Comparison of ENCODE assay signal across 7 cellular contexts in the genomic region with DNA sequence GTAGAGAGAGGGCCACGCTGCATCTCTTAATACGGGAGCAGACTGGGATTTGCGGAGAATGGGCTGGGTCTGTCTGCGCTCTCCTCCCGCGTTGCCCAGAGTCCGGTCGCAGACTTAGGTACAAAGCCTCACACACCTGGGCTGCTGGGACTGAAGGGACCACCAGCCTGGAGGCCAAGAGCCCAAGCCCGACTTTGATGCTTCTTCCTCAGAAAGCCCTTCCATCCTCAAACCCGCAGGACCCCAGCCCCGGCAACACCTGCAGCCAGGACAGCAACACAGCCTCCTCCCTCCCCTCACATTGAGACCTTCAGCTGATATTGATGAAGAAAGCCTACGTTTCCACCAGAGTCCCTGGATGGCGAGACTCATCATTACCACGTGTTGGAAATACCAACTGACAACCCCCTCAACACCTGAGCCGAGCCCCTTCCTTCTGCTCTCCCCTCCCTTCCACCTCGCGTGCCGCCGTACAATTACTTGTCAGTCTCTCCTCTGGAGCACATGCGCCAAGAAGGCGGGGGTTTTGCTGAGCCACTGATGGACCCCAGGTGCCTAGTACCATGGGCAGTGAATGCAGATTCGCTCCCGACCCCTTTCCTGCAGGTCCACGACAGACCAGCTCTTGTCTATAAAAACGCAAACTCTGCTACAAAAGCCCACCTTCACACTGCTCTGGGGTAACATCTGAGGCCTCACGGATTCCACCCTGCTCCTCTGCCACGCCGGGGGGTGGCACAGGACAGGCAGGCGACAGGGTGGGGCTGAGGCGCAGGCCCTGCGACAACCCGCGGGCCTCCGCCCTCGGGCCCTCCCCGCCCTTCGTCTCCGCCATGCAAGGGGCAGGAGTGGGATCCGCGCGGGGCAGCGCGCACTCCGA. TPM values are rescaled to one million over a fixed set of nuclear protein-coding genes. Genes with fewer than 3 reads are reported as not detected.
A peak's percentile ranks its signal among the peaks of the same experiment; 100 is the strongest.
DNase-seq lines count a peak whose midpoint lies in the region; ATAC-seq, FAIRE-seq and TF ChIP-seq lines count a peak whose summit lies in the region.

No MANE protein-coding gene starts in this region.

- H3K4me3 ChIP-seq in OCI-LY3 (ENCODE audit: low read length) = peak overlapping the region; percentile 98
- peak overlapping the region; percentile 77 to 97 (median 83) for H3K4me3 ChIP-seq in endothelial cell of umbilical vein (replicated peaks in 1 of 3; ENCODE audit: insufficient read depth in 1 of 3, low read depth in 1 of 3, low read length in 3 of 3)
- peak overlapping the region; percentile 92 for H3K4me3 ChIP-seq in parathyroid adenoma (ENCODE audit: low read depth, low read length)

- no peak for TF ChIP-seq POLR2A in endothelial cell of umbilical vein (IDR thresholded peaks at IDR 0.05; ENCODE audit: low read depth, low read length)

- ATAC-seq in GM21526 (IDR thresholded peaks at IDR 0.05; ENCODE audit: low FRiP score, unreplicated experiment) (peak; percentile 10), HG02840 (IDR thresholded peaks at IDR 0.05; ENCODE audit: low FRiP score, unreplicated experiment) (no peak)

- H3K27ac ChIP-seq in OCI-LY3 (ENCODE audit: low read length) (no peak overlapping the region), endothelial cell of umbilical vein (ENCODE audit: insufficient read depth, low read depth, low read length) (peak overlapping the region; percentile 48), parathyroid adenoma (no peak overlapping the region)

- no peaks in the 10 kb centered on the region for H3K9me1 ChIP-seq in endothelial cell of umbilical vein (replicated peaks; ENCODE audit: control insufficient read depth, extremely low read depth, insufficient read depth, low read length)

- no TSS peak for BruUV-seq in endothelial cell of umbilical vein (replicated peaks; lab: Mats Ljungman, UMichigan)

- H4K20me1 ChIP-seq in OCI-LY3 (ENCODE audit: insufficient read depth, low read length) = 0 out of 2 replicates have a peak, but pooled peaks cover 3% of the 10 kb centered on the region
- no peaks in the 10 kb centered on the region for H4K20me1 ChIP-seq in endothelial cell of umbilical vein (replicated peaks; ENCODE audit: control insufficient read depth, extremely low read depth, insufficient read depth, low read length)

- peaks cover 13% of the 10 kb centered on the region for H3K4me1 ChIP-seq in OCI-LY3 (ENCODE audit: low read length)
- peaks cover 10% of the 10 kb centered on the region for H3K4me1 ChIP-seq in endothelial cell of umbilical vein (ENCODE audit: control insufficient read depth, extremely low read depth, insufficient read depth, low read length)
- no peaks in the 10 kb centered on the region for H3K4me1 ChIP-seq in parathyroid adenoma

- CTCF ChIA-PET in endothelial cell of umbilical vein (lab: Charles Lee) = interaction anchor here (0.9 to 4.7 kb wide), 4 partner anchors 16 to 510 kb away, joined by 3 to 27 read pairs (median 7); a partner anchor contains a TSS

- H3K27me3 ChIP-seq in OCI-LY3 (ENCODE audit: low read depth, low read length) = no peaks in the 10 kb centered on the region
- H3K27me3 ChIP-seq in endothelial cell of umbilical vein (ENCODE audit: control insufficient read depth in 2 of 2, insufficient read depth in 2 of 2, low read length in 2 of 2) = no peaks in the 10 kb centered on the region
- no peaks in the 10 kb centered on the region for H3K27me3 ChIP-seq in parathyroid adenoma (ENCODE audit: control insufficient read depth, insufficient read depth, low read length)

- H3K4me2 ChIP-seq in OCI-LY3 (ENCODE audit: low read length) = peak overlapping the region; percentile 98
- peak overlapping the region; percentile 76 for H3K4me2 ChIP-seq in endothelial cell of umbilical vein (ENCODE audit: insufficient read depth, low read length)
- peak overlapping the region; percentile 92 for H3K4me2 ChIP-seq in parathyroid adenoma (ENCODE audit: low read length)

- dilution Hi-C loops in endothelial cell of umbilical vein (cut with MboI; ENCODE audit: extremely low pct_ligation_motif_present, low sequenced_read_pairs) = no loop called here

- POLR2A ChIA-PET in endothelial cell of umbilical vein (lab: Charles Lee) = no interaction called here

- no peaks in the 10 kb centered on the region for H3K9me3 ChIP-seq in OCI-LY3 (ENCODE audit: insufficient read depth, low read length)
- H3K9me3 ChIP-seq in endothelial cell of umbilical vein (replicated peaks; ENCODE audit: control insufficient read depth, insufficient read depth, low read length) = no peaks in the 10 kb centered on the region
- H3K9me3 ChIP-seq in parathyroid adenoma (ENCODE audit: control insufficient read depth, low read length) = no peaks in the 10 kb centered on the region

- DNase-seq in endothelial cell of umbilical vein (ENCODE audit: low read depth, low spot score) (no peak), NCI-H2029 treated with DMSO at 0.1 percent for 48 hours (lab: John Stamatoyannopoulos, UW) (no peak), NCI-H446 treated with DMSO at 0.1 percent for 48 hours (lab: John Stamatoyannopoulos, UW) (no peak)

- H2AFZ ChIP-seq in OCI-LY3 (ENCODE audit: low read depth, low read length) (0 out of 2 replicates have a peak overlapping the region, but pooled peaks have one; percentile 98), endothelial cell of umbilical vein (ENCODE audit: low read depth, low read length) (peak overlapping the region; percentile 54), parathyroid adenoma (no peak overlapping the region)

- peak overlapping the region; percentile 73 for H3K9ac ChIP-seq in OCI-LY3 (ENCODE audit: low read length)
- peak overlapping the region; percentile 87 for H3K9ac ChIP-seq in endothelial cell of umbilical vein (replicated peaks; ENCODE audit: extremely low read depth, insufficient read depth, low read length)
- H3K9ac ChIP-seq in parathyroid adenoma = peak overlapping the region; percentile 19

- no peak for FAIRE-seq in endothelial cell of umbilical vein (lab: Jason Lieb, UNC)

- H3K79me2 ChIP-seq in OCI-LY3 (ENCODE audit: low read length) (peaks cover 23% of the 10 kb centered on the region), endothelial cell of umbilical vein (ENCODE audit: control insufficient read depth, insufficient read depth, low read length) (peaks cover 24% of the 10 kb centered on the region), parathyroid adenoma (peaks cover 6% of the 10 kb centered on the region)

- intact Hi-C loops in endothelial cell of umbilical vein (cut with micrococcal nuclease) = no loop called here

- TF ChIP-seq CTCF in OCI-LY3 (IDR thresholded peaks at IDR 0.05; ENCODE audit: low read depth, low read length) = no peak
- no peak for TF ChIP-seq CTCF in endothelial cell of umbilical vein (IDR thresholded peaks at IDR 0.05; ENCODE audit: extremely low read depth in 1 of 2, insufficient read depth in 1 of 2, low read depth in 1 of 2, low read length in 2 of 2)
- no peak for TF ChIP-seq CTCF in parathyroid adenoma (IDR thresholded peaks at IDR 0.05)

- H3K36me3 ChIP-seq in OCI-LY3 (replicated peaks; ENCODE audit: low read depth, low read length) (peaks cover 10% of the 10 kb centered on the region), endothelial cell of umbilical vein (ENCODE audit: control insufficient read depth in 2 of 2, extremely low read depth in 1 of 2, insufficient read depth in 2 of 2, low read length in 2 of 2) (peaks cover 5 to 25% of the 10 kb centered on the region in 2 experiments), parathyroid adenoma (ENCODE audit: control insufficient read depth, insufficient read depth, low read length) (no peaks in the 10 kb centered on the region)

TF ChIP-seq in endothelial cell of umbilical vein, 7 proteins besides CTCF, POLR2A, EP300 and RAD21 (continues in another document):
- TF ChIP-seq EZH2 (IDR thresholded peaks at IDR 0.05; ENCODE audit: borderline replicate concordance, low read depth, low read length, severe bottlenecking) = no peak
- no peak for TF ChIP-seq POLR2AphosphoS5 (IDR thresholded peaks at IDR 0.05; ENCODE audit: insufficient read depth, low read depth, low read length)

RNA-seq across cellular contexts. Expression of a gene that starts 0.8 kb away (rescaled TPM):
- total RNA-seq in endothelial cell of umbilical vein = 22.9 and 23.8 TPM in 2 replicates
- polyA plus RNA-seq in endothelial cell of umbilical vein = 20.3 and 21.3 TPM in 2 replicates
- 17.1 and 21.1 TPM in 2 replicates for polyA plus RNA-seq in endothelial cell of umbilical vein (2011; cell fraction: cytosol; rRNA removed)
- 25.6 and 26.2 TPM in 2 replicates for polyA plus RNA-seq in endothelial cell of umbilical vein (2011; cell fraction: nucleus; rRNA removed)
- polyA plus RNA-seq in endothelial cell of umbilical vein (2012) = 14.9 and 17.5 TPM in 2 replicates
- 10.0 and 12.2 TPM in 2 replicates for polyA minus RNA-seq in endothelial cell of umbilical vein
- 11.4 TPM for polyA minus RNA-seq in endothelial cell of umbilical vein (2011; cell fraction: cytosol; rRNA and poly(A)+ RNA removed)
- polyA minus RNA-seq in endothelial cell of umbilical vein (2011; cell fraction: nucleus; rRNA and poly(A)+ RNA removed) = 7.1 and 8.8 TPM in 2 replicates

RNA-seq across cellular contexts. Expression of a gene that starts 15.1 kb away (rescaled TPM):
- total RNA-seq in endothelial cell of umbilical vein = 47.6 and 53.2 TPM in 2 replicates
- polyA plus RNA-seq in endothelial cell of umbilical vein = 51.1 and 58.3 TPM in 2 replicates
- 44.9 and 48.8 TPM in 2 replicates for polyA plus RNA-seq in endothelial cell of umbilical vein (2011; cell fraction: cytosol; rRNA removed)
- 28.6 and 32.3 TPM in 2 replicates for polyA plus RNA-seq in endothelial cell of umbilical vein (2011; cell fraction: nucleus; rRNA removed)
- 39.2 and 47.0 TPM in 2 replicates for polyA plus RNA-seq in endothelial cell of umbilical vein (2012)
- polyA minus RNA-seq in endothelial cell of umbilical vein = 15.9 and 22.1 TPM in 2 replicates
- polyA minus RNA-seq in endothelial cell of umbilical vein (2011; cell fraction: cytosol; rRNA and poly(A)+ RNA removed) = 52.6 TPM
- 12.2 and 14.1 TPM in 2 replicates for polyA minus RNA-seq in endothelial cell of umbilical vein (2011; cell fraction: nucleus; rRNA and poly(A)+ RNA removed)

RNA-seq across cellular contexts. Expression of a gene that starts 20.2 kb away (rescaled TPM):
- not detected in 2 replicates for total RNA-seq in endothelial cell of umbilical vein
- polyA plus RNA-seq in endothelial cell of umbilical vein = 0.05 TPM in 1 of 2 replicates, not detected in the other
- not detected in 2 replicates for polyA plus RNA-seq in endothelial cell of umbilical vein (2011; cell fraction: cytosol; rRNA removed)
- polyA plus RNA-seq in endothelial cell of umbilical vein (2011; cell fraction: nucleus; rRNA removed) = not detected in 2 replicates
- not detected in 2 replicates for polyA plus RNA-seq in endothelial cell of umbilical vein (2012)
- not detected in 2 replicates for polyA minus RNA-seq in endothelial cell of umbilical vein
- polyA minus RNA-seq in endothelial cell of umbilical vein (2011; cell fraction: cytosol; rRNA and poly(A)+ RNA removed) = not detected
- not detected in 2 replicates for polyA minus RNA-seq in endothelial cell of umbilical vein (2011; cell fraction: nucleus; rRNA and poly(A)+ RNA removed)

RNA-seq across cellular contexts. Expression of a gene that starts 24.3 kb away (rescaled TPM):
- total RNA-seq in endothelial cell of umbilical vein = 0.32 and 0.77 TPM in 2 replicates
- 0.19 and 0.30 TPM in 2 replicates for polyA plus RNA-seq in endothelial cell of umbilical vein
- polyA plus RNA-seq in endothelial cell of umbilical vein (2011; cell fraction: cytosol; rRNA removed) = 0.06 and 0.08 TPM in 2 replicates
- not detected in 2 replicates for polyA plus RNA-seq in endothelial cell of umbilical vein (2011; cell fraction: nucleus; rRNA removed)
- 0.78 and 2.2 TPM in 2 replicates for polyA plus RNA-seq in endothelial cell of umbilical vein (2012)
- not detected in 2 replicates for polyA minus RNA-seq in endothelial cell of umbilical vein
- not detected for polyA minus RNA-seq in endothelial cell of umbilical vein (2011; cell fraction: cytosol; rRNA and poly(A)+ RNA removed)
- polyA minus RNA-seq in endothelial cell of umbilical vein (2011; cell fraction: nucleus; rRNA and poly(A)+ RNA removed) = not detected in 2 replicates

Comparison
In these comparisons a context has a peak if more than half of its experiments do, and no peak if none do; other contexts are left out.
1. H3K9ac ChIP-seq: peak in every context shown above with its lines; median percentile 87 in endothelial cell of umbilical vein; 73 in OCI-LY3; 19 in parathyroid adenoma.